Comparison of ENCODE assay signal across 14 cellular contexts in the genomic region with DNA sequence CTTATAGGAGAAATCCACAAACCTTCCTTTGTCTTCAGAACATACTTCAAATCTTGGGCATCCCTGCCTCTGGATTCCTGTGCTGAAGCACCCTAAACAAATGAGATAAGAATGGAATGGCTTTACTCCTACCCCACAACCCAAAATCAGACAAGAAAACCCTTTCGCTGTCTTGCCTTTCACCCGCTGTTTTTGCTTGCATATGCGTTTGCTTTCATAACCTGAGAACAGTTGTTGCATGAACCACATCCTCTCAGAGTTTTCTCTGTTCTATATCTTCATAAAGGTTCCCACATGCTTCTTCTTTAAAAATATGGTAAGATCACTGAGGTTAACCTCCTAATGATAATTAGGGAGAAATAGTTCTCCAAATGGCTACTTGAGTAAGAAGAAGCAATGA.
DNase-seq lines count a peak whose midpoint lies in the region; ATAC-seq and TF ChIP-seq lines count a peak whose summit lies in the region.
"Had no signal": no experiment of that assay in that cellular context is flagged by ENCODE, and none has a peak within 500 bp of the region (broad histone marks: within the 10 kb centered on the region; RNA-seq: fewer than 3 reads in every experiment).

No MANE protein-coding gene starts in this region.

- H3K14ac ChIP-seq in neuronal stem cell (ENCODE audit: low read length), result no peak overlapping the region

- WGBS in neuronal stem cell (ENCODE audit: extremely low coverage in 2 of 2, insufficient read length in 2 of 2, insufficient replicate concordance in 1 of 2), 2 donors, result no CpG with 5 or more reads among the region's 3 CpGs

- no peak for TF ChIP-seq CTCF in Loucy (conservative IDR thresholded peaks at IDR 0.05; ENCODE audit: low read length)

- no peak overlapping the region for H4K8ac ChIP-seq in neuronal stem cell (ENCODE audit: low read depth, low read length)

- H3K27ac ChIP-seq in neuronal stem cell (replicated peaks; ENCODE audit: low read length), result no peak overlapping the region
- H3K27ac ChIP-seq: KMS-11 had no signal

- no peak overlapping the region for H3K18ac ChIP-seq in neuronal stem cell (ENCODE audit: low read length)

- no peak for DNase-seq in activated naive CD4-positive, alpha-beta T cell treated with Interleukin-2 at 50 U/mL for 16 hours
- DNase-seq in activated CD8-positive, alpha-beta T cell treated with anti-CD3 and anti-CD28 coated beads, Interleukin-2, amount 10 ng/mL, durations not matched to agents 7 days and 5 days, result peak; percentile 29
- DNase-seq in stimulated activated naive CD8-positive, alpha-beta T cell treated with anti-CD3 and anti-CD28 coated beads, Interleukin-15, amount 100 ng/mL, for 72 hours, result peak in 1 of 2 donors; percentile 31
- DNase-seq in NCI-H446 (lab: John Stamatoyannopoulos, UW) (no peak), neuronal stem cell (ENCODE audit: low spot score) (no peak)
- DNase-seq: H7, NCI-H1417, NCI-H2029 treated with DMSO at 0.1 percent for 48 hours, NCI-H510A treated with DMSO at 0.1 percent for 48 hours had no signal

- H2BK12ac ChIP-seq in neuronal stem cell (ENCODE audit: low read length), result no peak overlapping the region

- H3K9ac ChIP-seq in Loucy (ENCODE audit: low read depth, low read length, poor library complexity, severe bottlenecking), result no peak overlapping the region
- no peak overlapping the region for H3K9ac ChIP-seq in neuronal stem cell (ENCODE audit: low read depth, low read length, poor library complexity)
- H3K9ac ChIP-seq: KMS-11 had no signal

- H2AFZ ChIP-seq in Loucy (ENCODE audit: low read length), result peak overlapping the region; percentile 22; the same call in 1 of the 2 replicates
- no peak overlapping the region for H2AFZ ChIP-seq in neuronal stem cell (ENCODE audit: low read length)

- H3K4me2 ChIP-seq in Loucy (ENCODE audit: low read depth, low read length, poor library complexity, severe bottlenecking), result peak overlapping the region; percentile 12
- H3K4me2 ChIP-seq in neuronal stem cell (ENCODE audit: insufficient read depth, low read length, poor library complexity, severe bottlenecking), result no peak overlapping the region
- H3K4me2 ChIP-seq: KMS-11 had no signal

- no peaks in the 10 kb centered on the region for H3K36me3 ChIP-seq in Loucy (ENCODE audit: insufficient read depth, low read length)
- no peaks in the 10 kb centered on the region for H3K36me3 ChIP-seq in neuronal stem cell (replicated peaks in 1 of 2; ENCODE audit: control insufficient read depth in 2 of 2, insufficient read depth in 2 of 2, low read length in 2 of 2)

- CTCF ChIA-PET in activated CD8-positive, alpha-beta T cell treated with anti-CD3 and anti-CD28 coated beads, Interleukin-2, amount 10 ng/mL, durations not matched to agents 7 days and 5 days (lab: Charles Lee), result interaction anchor here (1.0 to 2.4 kb wide), 2 partner anchors 12 to 27 kb away, joined by 4 to 16 read pairs; no protein-coding TSS in a partner anchor

- no peak overlapping the region for H3K23ac ChIP-seq in neuronal stem cell (ENCODE audit: low read depth, low read length, poor library complexity)

- H3K27me3 Mint-ChIP-seq in activated naive CD4-positive, alpha-beta T cell treated with anti-CD3 and anti-CD28 coated beads, Interleukin-2, amount 50 U/mL, for 24 hours, result no peaks in the 10 kb centered on the region
- H3K27me3 Mint-ChIP-seq in activated CD8-positive, alpha-beta T cell treated with anti-CD3 and anti-CD28 coated beads, Interleukin-2, amount 10 ng/mL, durations not matched to agents 7 days and 5 days (ENCODE audit: low read depth), result peaks cover 2% of the 10 kb centered on the region
- no peaks in the 10 kb centered on the region for H3K27me3 Mint-ChIP-seq in stimulated activated naive CD8-positive, alpha-beta T cell treated with anti-CD3 and anti-CD28 coated beads, Interleukin-15, amount 100 ng/mL, for 72 hours

- H3K4me1 ChIP-seq in Loucy (ENCODE audit: insufficient read depth, low read length, poor library complexity, severe bottlenecking) (peaks cover 12% of the 10 kb centered on the region), neuronal stem cell (ENCODE audit: control insufficient read depth in 2 of 2, insufficient read depth in 1 of 2, low read depth in 1 of 2, low read length in 2 of 2) (peaks cover 0 to 1% of the 10 kb centered on the region in 2 donors)

- no peak overlapping the region for H3K4ac ChIP-seq in neuronal stem cell (ENCODE audit: low read length)

- peak; percentile 53 for ATAC-seq in activated CD8-positive, alpha-beta T cell treated with anti-CD3 and anti-CD28 coated beads, Interleukin-2, amount 10 ng/mL, durations not matched to agents 7 days and 5 days
- peak; percentile 80 for ATAC-seq in stimulated activated naive CD8-positive, alpha-beta T cell treated with anti-CD3 and anti-CD28 coated beads, Interleukin-15, amount 100 ng/mL, for 72 hours
- no peak for ATAC-seq in HG03432 (IDR thresholded peaks at IDR 0.05; ENCODE audit: unreplicated experiment)

- peaks cover 4% of the 10 kb centered on the region for H3K36me3 Mint-ChIP-seq in activated naive CD4-positive, alpha-beta T cell treated with anti-CD3 and anti-CD28 coated beads, Interleukin-2, amount 50 U/mL, for 24 hours
- no peaks in the 10 kb centered on the region for H3K36me3 Mint-ChIP-seq in activated CD8-positive, alpha-beta T cell treated with anti-CD3 and anti-CD28 coated beads, Interleukin-2, amount 10 ng/mL, durations not matched to agents 7 days and 5 days (ENCODE audit: low read depth)

- POLR2A ChIA-PET in activated CD8-positive, alpha-beta T cell treated with anti-CD3 and anti-CD28 coated beads, Interleukin-2, amount 10 ng/mL, durations not matched to agents 7 days and 5 days (lab: Charles Lee), result no interaction called here

- no peak overlapping the region for H2BK15ac ChIP-seq in neuronal stem cell (ENCODE audit: low read length)

- H3K9me3 Mint-ChIP-seq in activated naive CD4-positive, alpha-beta T cell treated with anti-CD3 and anti-CD28 coated beads, Interleukin-2, amount 50 U/mL, for 24 hours, result peaks cover 9% of the 10 kb centered on the region
- peaks cover 22% of the 10 kb centered on the region for H3K9me3 Mint-ChIP-seq in activated CD8-positive, alpha-beta T cell treated with anti-CD3 and anti-CD28 coated beads, Interleukin-2, amount 10 ng/mL, durations not matched to agents 7 days and 5 days (ENCODE audit: insufficient read depth)
- peaks cover 23 to 30% of the 10 kb centered on the region in 2 donors for H3K9me3 Mint-ChIP-seq in stimulated activated naive CD8-positive, alpha-beta T cell treated with anti-CD3 and anti-CD28 coated beads, Interleukin-15, amount 100 ng/mL, for 72 hours

- no peaks in the 10 kb centered on the region for H3K27me3 ChIP-seq in Loucy (ENCODE audit: insufficient read depth, low read length, poor library complexity, severe bottlenecking)
- no peaks in the 10 kb centered on the region for H3K27me3 ChIP-seq in neuronal stem cell (ENCODE audit: control insufficient read depth in 3 of 3, insufficient read depth in 3 of 3, low read depth in 1 of 3, low read length in 3 of 3)

- H3K79me2 ChIP-seq in Loucy (ENCODE audit: insufficient read depth, low read length), result no peaks in the 10 kb centered on the region

- no peaks in the 10 kb centered on the region for H3K79me1 ChIP-seq in neuronal stem cell (ENCODE audit: low read depth, low read length)

- no peaks in the 10 kb centered on the region for H3K9me2 ChIP-seq in Loucy (replicated peaks; ENCODE audit: low read depth, low read length)

- H2BK120ac ChIP-seq in neuronal stem cell (ENCODE audit: low read depth, low read length), result no peak overlapping the region

- no peak overlapping the region for H3K4me3 Mint-ChIP-seq in activated naive CD4-positive, alpha-beta T cell treated with anti-CD3 and anti-CD28 coated beads, Interleukin-2, amount 50 U/mL, for 24 hours
- peak overlapping the region; percentile 9 for H3K4me3 Mint-ChIP-seq in activated CD8-positive, alpha-beta T cell treated with anti-CD3 and anti-CD28 coated beads, Interleukin-2, amount 10 ng/mL, durations not matched to agents 7 days and 5 days
- peak overlapping the region; percentile 44 to 64 for H3K4me3 Mint-ChIP-seq in stimulated activated naive CD8-positive, alpha-beta T cell treated with anti-CD3 and anti-CD28 coated beads, Interleukin-15, amount 100 ng/mL, for 72 hours
- H3K4me3 Mint-ChIP-seq: B cell had no signal

- no peaks in the 10 kb centered on the region for H3F3A ChIP-seq in Loucy (ENCODE audit: low read depth)

- H2AK5ac ChIP-seq in neuronal stem cell (ENCODE audit: low read depth, low read length), result no peak overlapping the region

- no peaks in the 10 kb centered on the region for H4K20me1 ChIP-seq in Loucy (ENCODE audit: insufficient read depth, low read length, poor library complexity, severe bottlenecking)

- no peak overlapping the region for H3K4me3 ChIP-seq in Loucy (ENCODE audit: low read length, poor library complexity, severe bottlenecking)
- no peak overlapping the region for H3K4me3 ChIP-seq in neuronal stem cell (ENCODE audit: low read length in 2 of 2)

- H3K4me1 Mint-ChIP-seq in activated naive CD4-positive, alpha-beta T cell treated with anti-CD3 and anti-CD28 coated beads, Interleukin-2, amount 50 U/mL, for 24 hours, result peaks cover 32% of the 10 kb centered on the region
- H3K4me1 Mint-ChIP-seq in activated CD8-positive, alpha-beta T cell treated with anti-CD3 and anti-CD28 coated beads, Interleukin-2, amount 10 ng/mL, durations not matched to agents 7 days and 5 days (ENCODE audit: low read depth), result peaks cover 24% of the 10 kb centered on the region
- H3K4me1 Mint-ChIP-seq in stimulated activated naive CD8-positive, alpha-beta T cell treated with anti-CD3 and anti-CD28 coated beads, Interleukin-15, amount 100 ng/mL, for 72 hours, result peaks cover 50% of the 10 kb centered on the region
- H3K4me1 Mint-ChIP-seq: B cell had no signal

- peak overlapping the region; percentile 81 for H3K27ac Mint-ChIP-seq in activated naive CD4-positive, alpha-beta T cell treated with anti-CD3 and anti-CD28 coated beads, Interleukin-2, amount 50 U/mL, for 24 hours
- peak overlapping the region; percentile 53 for H3K27ac Mint-ChIP-seq in activated CD8-positive, alpha-beta T cell treated with anti-CD3 and anti-CD28 coated beads, Interleukin-2, amount 10 ng/mL, durations not matched to agents 7 days and 5 days
- H3K27ac Mint-ChIP-seq in stimulated activated naive CD8-positive, alpha-beta T cell treated with anti-CD3 and anti-CD28 coated beads, Interleukin-15, amount 100 ng/mL, for 72 hours, result peak overlapping the region in 1 of 2 donors; percentile 93
- H3K27ac Mint-ChIP-seq: B cell had no signal

- H3K9me3 ChIP-seq in Loucy (ENCODE audit: insufficient read depth, low read depth, low read length) (no peaks in the 10 kb centered on the region), neuronal stem cell (replicated peaks in 1 of 2; ENCODE audit: control insufficient read depth in 2 of 2, insufficient read depth in 1 of 2, low read depth in 1 of 2, low read length in 2 of 2) (no peaks in the 10 kb centered on the region)

- no peak overlapping the region for H2BK5ac ChIP-seq in neuronal stem cell (ENCODE audit: low read length)

- no peak overlapping the region for H4K91ac ChIP-seq in neuronal stem cell (ENCODE audit: low read depth, low read length, poor library complexity)
